In the genomic region with DNA sequence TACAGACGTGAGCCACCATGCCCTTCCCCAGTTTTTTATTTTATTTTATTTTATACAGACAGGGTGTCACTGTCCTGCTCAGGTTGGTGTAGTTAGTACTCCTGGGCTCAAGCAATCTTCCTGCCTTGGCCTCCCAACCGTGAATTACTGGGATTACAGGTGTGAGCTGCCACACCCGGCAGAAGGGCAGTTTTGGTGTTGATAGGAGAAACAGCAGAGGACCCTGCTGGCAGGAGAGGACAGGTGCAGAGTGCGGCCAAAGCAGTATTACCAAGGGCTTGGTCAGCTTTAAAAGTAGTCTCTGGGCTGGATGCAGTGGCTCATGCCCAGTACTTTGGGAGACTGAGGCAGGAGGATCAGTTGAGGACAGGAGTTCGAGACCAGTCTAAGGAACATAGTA, we compare ENCODE assay signal across 21 cellular contexts. TPM values are rescaled to one million over a fixed set of nuclear protein-coding genes. Genes with fewer than 3 reads are reported as not detected.
DNase-seq lines count a peak whose midpoint lies in the region; ATAC-seq, FAIRE-seq and TF ChIP-seq lines count a peak whose summit lies in the region.
"Had no signal": no experiment of that assay in that cellular context is flagged by ENCODE, and none has a peak within 500 bp of the region (broad histone marks: within the 10 kb centered on the region; RNA-seq: fewer than 3 reads in every experiment).

No MANE protein-coding gene starts in this region.

- H3K36me3 ChIP-seq in neural progenitor cell (no peaks in the 10 kb centered on the region), ascending aorta (no peaks in the 10 kb centered on the region)

- peaks cover 100% of the 10 kb centered on the region for H3K79me2 ChIP-seq in neural progenitor cell (ENCODE audit: low read depth)

- DNase-seq in T-helper 1 cell, result no peak
- no peak for DNase-seq in WTC11 (ENCODE audit: low spot score)
- no peak for DNase-seq in neural progenitor cell (ENCODE audit: low spot score)
- DNase-seq in type B pancreatic cell (ENCODE audit: extremely low spot score, unreplicated experiment), result no peak
- DNase-seq in NCI-H187 treated with DMSO at 0.1 percent for 48 hours (lab: John Stamatoyannopoulos, UW), result no peak
- DNase-seq in ascending aorta (ENCODE audit: low spot score in 2 of 2), result no peak
- no peak for DNase-seq in urothelium cell line (ENCODE audit: low spot score)
- DNase-seq: GF-D8, HFFc6, NCI-H1417, NCI-H187, NCI-H2227 treated with DMSO at 0.1 percent for 48 hours, NCI-H510A treated with DMSO at 0.1 percent for 48 hours, NCI-H82, OCI-M1, SHP77 had no signal

- H3K4me2 ChIP-seq in neural progenitor cell, result no peak overlapping the region
- H3K4me2 ChIP-seq: KMS-11 had no signal

- H3F3A ChIP-seq in neural progenitor cell (ENCODE audit: low read depth), result no peaks in the 10 kb centered on the region

- H3K27me3 ChIP-seq in neural progenitor cell (no peaks in the 10 kb centered on the region), ascending aorta (no peaks in the 10 kb centered on the region)

- FAIRE-seq in urothelium cell line (lab: Jason Lieb, UNC), result no peak
- FAIRE-seq: H54 had no signal

- H3K4me3 Mint-ChIP-seq in T-helper 1 cell treated with Interleukin-12 subunit alpha and Interleukin-12 subunit beta and Interleukin-4 antibody, amounts not matched to agents 30 μg/mL and 1 μg/mL, for 36 hours, result no peak overlapping the region
- no peak overlapping the region for H3K4me3 Mint-ChIP-seq in WTC11
- no peak overlapping the region for H3K4me3 Mint-ChIP-seq in neural progenitor cell
- H3K4me3 Mint-ChIP-seq in type B pancreatic cell, result no peak overlapping the region
- H3K4me3 Mint-ChIP-seq: B cell, HFFc6 had no signal

- H3K27ac Mint-ChIP-seq in T-helper 1 cell treated with Interleukin-12 subunit alpha and Interleukin-12 subunit beta and Interleukin-4 antibody, amounts not matched to agents 30 μg/mL and 1 μg/mL, for 36 hours, result peak overlapping the region; percentile 52
- H3K27ac Mint-ChIP-seq in WTC11, result no peak overlapping the region
- H3K27ac Mint-ChIP-seq in neural progenitor cell, result peak overlapping the region; percentile 78
- H3K27ac Mint-ChIP-seq in type B pancreatic cell, result peak overlapping the region; percentile 41
- H3K27ac Mint-ChIP-seq: B cell, HFFc6 had no signal

- POLR2A ChIA-PET in WTC11 (lab: Charles Lee), result interaction anchor here (0.7 kb wide), 1 partner anchor 509 kb away, joined by 3 read pairs; no protein-coding TSS in a partner anchor

- TF ChIP-seq CTCF in WTC11 (IDR thresholded peaks at IDR 0.05), result no peak
- no peak for TF ChIP-seq CTCF in neural progenitor cell (IDR thresholded peaks at IDR 0.05)
- TF ChIP-seq CTCF in type B pancreatic cell (conservative IDR thresholded peaks at IDR 0.05), result no peak
- TF ChIP-seq CTCF in ascending aorta (IDR thresholded peaks at IDR 0.05), result no peak

- intact Hi-C loops in ascending aorta (cut with DNase I), result no loop called here

- ATAC-seq in WTC11, result peak; percentile 28; the same call in 1 of the 2 replicates

- no peaks in the 10 kb centered on the region for H3K9me3 Mint-ChIP-seq in T-helper 1 cell treated with Interleukin-12 subunit alpha and Interleukin-12 subunit beta and Interleukin-4 antibody, amounts not matched to agents 30 μg/mL and 1 μg/mL, for 36 hours
- no peaks in the 10 kb centered on the region for H3K9me3 Mint-ChIP-seq in WTC11
- peaks cover 7% of the 10 kb centered on the region for H3K9me3 Mint-ChIP-seq in neural progenitor cell
- no peaks in the 10 kb centered on the region for H3K9me3 Mint-ChIP-seq in type B pancreatic cell
- H3K9me3 Mint-ChIP-seq: HFFc6 had no signal

- H3K4me1 Mint-ChIP-seq in T-helper 1 cell treated with Interleukin-12 subunit alpha and Interleukin-12 subunit beta and Interleukin-4 antibody, amounts not matched to agents 30 μg/mL and 1 μg/mL, for 36 hours (ENCODE audit: low read depth), result peaks cover 14% of the 10 kb centered on the region
- H3K4me1 Mint-ChIP-seq in WTC11 (peaks cover 12% of the 10 kb centered on the region), neural progenitor cell (peaks cover 2% of the 10 kb centered on the region), type B pancreatic cell (ENCODE audit: unreplicated experiment) (peaks cover 25% of the 10 kb centered on the region)

- H3K4me3 ChIP-seq in neural progenitor cell (no peak overlapping the region), ascending aorta (no peak overlapping the region)

- H3K36me3 Mint-ChIP-seq in T-helper 1 cell treated with Interleukin-12 subunit alpha and Interleukin-12 subunit beta and Interleukin-4 antibody, amounts not matched to agents 30 μg/mL and 1 μg/mL, for 36 hours (ENCODE audit: low read depth), result peaks cover 5% of the 10 kb centered on the region
- H3K36me3 Mint-ChIP-seq in WTC11 (no peaks in the 10 kb centered on the region), neural progenitor cell (peaks cover 27% of the 10 kb centered on the region), type B pancreatic cell (no peaks in the 10 kb centered on the region)

- no peaks in the 10 kb centered on the region for H3K4me1 ChIP-seq in neural progenitor cell
- H3K4me1 ChIP-seq in ascending aorta, result peaks cover 0 to 40% of the 10 kb centered on the region in 2 donors

- H3K9me3 ChIP-seq in neural progenitor cell (ENCODE audit: low read depth) (no peaks in the 10 kb centered on the region), ascending aorta (no peaks in the 10 kb centered on the region)

- H3K9ac ChIP-seq in neural progenitor cell, result no peak overlapping the region
- H3K9ac ChIP-seq: KMS-11 had no signal

- peaks cover 90% of the 10 kb centered on the region for H4K20me1 ChIP-seq in neural progenitor cell (ENCODE audit: low read depth)

- CTCF ChIA-PET in WTC11 (lab: Charles Lee), result interaction anchor here (1.1 to 5.2 kb wide), 4 partner anchors 12 to 21 kb away, joined by 4 to 46 read pairs (median 8); no protein-coding TSS in a partner anchor

- H3K27me3 Mint-ChIP-seq in T-helper 1 cell treated with Interleukin-12 subunit alpha and Interleukin-12 subunit beta and Interleukin-4 antibody, amounts not matched to agents 30 μg/mL and 1 μg/mL, for 36 hours (ENCODE audit: low read depth), result no peaks in the 10 kb centered on the region
- H3K27me3 Mint-ChIP-seq in WTC11 (ENCODE audit: low read depth) (no peaks in the 10 kb centered on the region), neural progenitor cell (ENCODE audit: insufficient read depth, low read depth) (peaks cover 3% of the 10 kb centered on the region), type B pancreatic cell (no peaks in the 10 kb centered on the region)
- H3K27me3 Mint-ChIP-seq: B cell had no signal

- H2AFZ ChIP-seq in neural progenitor cell (replicated peaks), result no peak overlapping the region

- no peak overlapping the region for H3K27ac ChIP-seq in neural progenitor cell
- H3K27ac ChIP-seq in ascending aorta, result no peak overlapping the region
- H3K27ac ChIP-seq: 22Rv1, KMS-11 had no signal

TF ChIP-seq in WTC11, 78 proteins besides CTCF, POLR2A, EP300 and RAD21 (continues in another document):
- TF ChIP-seq, protein P1, sequence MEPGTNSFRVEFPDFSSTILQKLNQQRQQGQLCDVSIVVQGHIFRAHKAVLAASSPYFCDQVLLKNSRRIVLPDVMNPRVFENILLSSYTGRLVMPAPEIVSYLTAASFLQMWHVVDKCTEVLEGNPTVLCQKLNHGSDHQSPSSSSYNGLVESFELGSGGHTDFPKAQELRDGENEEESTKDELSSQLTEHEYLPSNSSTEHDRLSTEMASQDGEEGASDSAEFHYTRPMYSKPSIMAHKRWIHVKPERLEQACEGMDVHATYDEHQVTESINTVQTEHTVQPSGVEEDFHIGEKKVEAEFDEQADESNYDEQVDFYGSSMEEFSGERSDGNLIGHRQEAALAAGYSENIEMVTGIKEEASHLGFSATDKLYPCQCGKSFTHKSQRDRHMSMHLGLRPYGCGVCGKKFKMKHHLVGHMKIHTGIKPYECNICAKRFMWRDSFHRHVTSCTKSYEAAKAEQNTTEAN (CRISPR knock-in tag; IDR thresholded peaks at IDR 0.05), result no peak
- TF ChIP-seq ZNF138 (CRISPR knock-in tag; conservative IDR thresholded peaks at IDR 0.05) (no peak), RELA (CRISPR knock-in tag; IDR thresholded peaks at IDR 0.05; ENCODE audit: borderline replicate concordance) (no peak), JAZF1 (CRISPR knock-in tag; IDR thresholded peaks at IDR 0.05) (no peak), CREM (CRISPR knock-in tag; IDR thresholded peaks at IDR 0.05) (no peak), ZNF263 (CRISPR knock-in tag; IDR thresholded peaks at IDR 0.05; ENCODE audit: low read depth) (no peak)
- TF ChIP-seq, protein P2, sequence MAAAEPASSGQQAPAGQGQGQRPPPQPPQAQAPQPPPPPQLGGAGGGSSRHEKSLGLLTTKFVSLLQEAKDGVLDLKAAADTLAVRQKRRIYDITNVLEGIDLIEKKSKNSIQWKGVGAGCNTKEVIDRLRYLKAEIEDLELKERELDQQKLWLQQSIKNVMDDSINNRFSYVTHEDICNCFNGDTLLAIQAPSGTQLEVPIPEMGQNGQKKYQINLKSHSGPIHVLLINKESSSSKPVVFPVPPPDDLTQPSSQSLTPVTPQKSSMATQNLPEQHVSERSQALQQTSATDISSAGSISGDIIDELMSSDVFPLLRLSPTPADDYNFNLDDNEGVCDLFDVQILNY (CRISPR knock-in tag; IDR thresholded peaks at IDR 0.05), result no peak
- TF ChIP-seq, protein P3, sequence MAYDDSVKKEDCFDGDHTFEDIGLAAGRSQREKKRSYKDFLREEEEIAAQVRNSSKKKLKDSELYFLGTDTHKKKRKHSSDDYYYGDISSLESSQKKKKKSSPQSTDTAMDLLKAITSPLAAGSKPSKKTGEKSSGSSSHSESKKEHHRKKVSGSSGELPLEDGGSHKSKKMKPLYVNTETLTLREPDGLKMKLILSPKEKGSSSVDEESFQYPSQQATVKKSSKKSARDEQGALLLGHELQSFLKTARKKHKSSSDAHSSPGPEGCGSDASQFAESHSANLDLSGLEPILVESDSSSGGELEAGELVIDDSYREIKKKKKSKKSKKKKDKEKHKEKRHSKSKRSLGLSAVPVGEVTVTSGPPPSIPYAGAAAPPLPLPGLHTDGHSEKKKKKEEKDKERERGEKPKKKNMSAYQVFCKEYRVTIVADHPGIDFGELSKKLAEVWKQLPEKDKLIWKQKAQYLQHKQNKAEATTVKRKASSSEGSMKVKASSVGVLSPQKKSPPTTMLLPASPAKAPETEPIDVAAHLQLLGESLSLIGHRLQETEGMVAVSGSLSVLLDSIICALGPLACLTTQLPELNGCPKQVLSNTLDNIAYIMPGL (CRISPR knock-in tag; IDR thresholded peaks at IDR 0.05), result no peak

RNA-seq across cellular contexts. Expression of a gene that starts 22.9 kb away (rescaled TPM):
- total RNA-seq in WTC11 (2021), result 57.7 to 65.7 TPM (median 62.7 TPM) in 3 replicates
- 28.1 and 45.9 TPM in 2 replicates for total RNA-seq in neural progenitor cell (ENCODE audit: low replicate concordance)
- 59.5 and 75.5 TPM in 2 replicates for total RNA-seq in type B pancreatic cell (ENCODE audit: low replicate concordance)
- 131 TPM for total RNA-seq in ascending aorta
